In genomic region chr17:8735336-8735939, GRCh38 we compare ENCODE assay signal across 29 cellular contexts. TPM values are rescaled to one million over a fixed set of nuclear protein-coding genes. Genes with fewer than 3 reads are reported as not detected.
"Had no signal": no experiment of that assay in that cellular context is flagged by ENCODE, and none has a peak within 500 bp of the region (broad histone marks: within the 10 kb centered on the region; RNA-seq: fewer than 3 reads in every experiment).

No MANE protein-coding gene starts in this region.

- ATAC-seq: activated CD4-positive, CD25-positive, alpha-beta regulatory T cell treated with anti-CD3 and anti-CD28 coated beads, Interleukin-2, amount 50 U/mL, for 24 hours; activated CD8-positive, alpha-beta T cell treated with anti-CD3 and anti-CD28 coated beads for 36 hours; activated naive CD8-positive, alpha-beta T cell treated with anti-CD3 and anti-CD28 coated beads, Interleukin-2, amount 50 U/mL, for 24 hours; activated T-cell treated with anti-CD3 and anti-CD28 coated beads, Interleukin-2, amount 50 U/mL, for 4 hours; body of pancreas; foreskin keratinocyte; gastrocnemius medialis; heart left ventricle; T-cell had no signal

- DNase-seq: activated B cell treated with CpG ODN at 0.5 μM for 24 hours; activated CD4-positive, alpha-beta T cell treated with anti-CD3 and anti-CD28 coated beads for 48 hours; activated CD4-positive, alpha-beta T cell treated with anti-CD3 and anti-CD28 coated beads, Interleukin-2, amount 50 U/mL, for 1 hour; activated CD4-positive, alpha-beta T cell treated with anti-CD3 and anti-CD28 coated beads, Interleukin-2, amount 50 U/mL, for 48 hours; activated CD8-positive, alpha-beta memory T cell treated with anti-CD3 and anti-CD28 coated beads for 24 hours; activated CD8-positive, alpha-beta T cell treated with anti-CD3 and anti-CD28 coated beads for 36 hours; activated effector memory CD4-positive, alpha-beta T cell treated with anti-CD3 and anti-CD28 coated beads, Interleukin-2, amount 50 U/mL, for 16 hours; activated naive CD4-positive, alpha-beta T cell treated with anti-CD3 and anti-CD28 coated beads for 36 hours; activated naive CD8-positive, alpha-beta T cell treated with anti-CD3 and anti-CD28 coated beads for 36 hours; activated naive CD8-positive, alpha-beta T cell treated with anti-CD3 and anti-CD28 coated beads, Interleukin-2, amount 50 U/mL, for 24 hours; activated T-cell treated with anti-CD3 and anti-CD28 coated beads, Interleukin-2, amount 50 U/mL, for 4 hours; adrenal gland; amygdala; aorta; body of pancreas; central memory CD4-positive, alpha-beta T cell; cerebellar nuclear complex; dorsolateral prefrontal cortex; effector memory CD4-positive, alpha-beta T cell; foreskin keratinocyte; gastrocnemius medialis; glutamatergic neuron; heart left ventricle; T-cell; T1000; WERI-Rb-1 had no signal

RNA-seq across cellular contexts. Expression of gene CCDC42, which starts 9.2 kb away (rescaled TPM):
- total RNA-seq: activated B cell treated with CpG ODN at 0.5 μM for 24 hours; activated naive CD4-positive, alpha-beta T cell treated with anti-CD3 and anti-CD28 coated beads for 36 hours; activated T-cell treated with anti-CD3 and anti-CD28 coated beads, Interleukin-2, amount 50 U/mL, for 4 hours; adrenal gland; body of pancreas; esophagus muscularis mucosa; foreskin keratinocyte; gastrocnemius medialis had no signal

RNA-seq across cellular contexts. Expression of gene SPDYE4, which starts 22.9 kb away (rescaled TPM):
- total RNA-seq: activated B cell treated with CpG ODN at 0.5 μM for 24 hours; activated CD8-positive, alpha-beta T cell treated with anti-CD3 and anti-CD28 coated beads for 36 hours; activated naive CD4-positive, alpha-beta T cell treated with anti-CD3 and anti-CD28 coated beads for 36 hours; activated naive CD8-positive, alpha-beta T cell treated with anti-CD3 and anti-CD28 coated beads for 36 hours; activated T-cell treated with anti-CD3 and anti-CD28 coated beads, Interleukin-2, amount 50 U/mL, for 4 hours; activated T-helper 2 cell treated with anti-CD3 and anti-CD28 coated beads, Interferon-gamma antibody, Interleukin-2, Interleukin-4, amounts not matched to agents 10 μg/mL and 5 μg/mL and 100 μg/mL, durations not matched to agents 14 hours and 24 hours and 36 hours; adrenal gland; aorta; body of pancreas; dorsolateral prefrontal cortex; esophagus muscularis mucosa; foreskin keratinocyte; gastrocnemius medialis; heart left ventricle; T-cell had no signal
